ENCODE assay signal across 26 cellular contexts in the genomic region with DNA sequence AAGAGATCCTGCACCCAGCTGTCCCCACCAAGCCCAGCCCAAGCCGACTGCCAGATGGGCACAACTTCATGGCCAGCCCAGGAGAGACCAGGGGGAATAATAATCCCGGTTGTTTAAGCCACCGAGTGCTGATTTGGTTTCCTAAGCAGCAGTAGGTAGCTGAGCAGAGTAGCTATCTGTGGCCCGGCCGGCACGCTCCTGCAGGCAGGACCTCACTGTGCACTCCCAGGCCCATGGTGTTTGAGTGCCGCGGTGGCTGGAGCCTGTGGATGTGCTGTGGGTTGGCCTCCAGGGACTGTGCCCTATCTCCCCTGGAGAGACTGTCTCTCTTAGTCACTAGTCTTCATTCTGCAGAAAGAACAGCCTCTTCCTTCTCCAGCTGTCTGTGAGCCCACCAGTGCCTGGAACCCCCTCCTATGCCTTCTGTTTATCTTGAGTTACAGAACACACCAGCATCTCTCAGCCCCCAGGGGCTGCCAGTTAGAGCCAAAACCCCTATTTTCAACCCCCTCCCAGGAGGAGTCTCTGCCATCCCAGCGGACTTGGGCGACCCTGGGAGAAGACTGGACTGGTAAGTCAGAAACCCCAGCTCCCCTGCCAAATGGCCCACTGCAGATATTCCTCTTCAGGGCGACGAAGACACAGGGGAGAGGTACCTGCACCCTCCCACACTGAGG.
A peak's percentile ranks its signal among the peaks of the same experiment; 100 is the strongest.
DNase-seq lines count a peak whose midpoint lies in the region; TF ChIP-seq lines count a peak whose summit lies in the region.
"Had no signal": no experiment of that assay in that cellular context is flagged by ENCODE, and none has a peak within 500 bp of the region (broad histone marks: within the 10 kb centered on the region; RNA-seq: fewer than 3 reads in every experiment).

No MANE protein-coding gene starts in this region.

- H3K9me3 Mint-ChIP-seq in endodermal cell: no peaks in the 10 kb centered on the region
- H3K9me3 Mint-ChIP-seq: activated naive CD4-positive, alpha-beta T cell treated with anti-CD3 and anti-CD28 coated beads, Interleukin-2, amount 50 U/mL, for 24 hours; activated T-helper 2 cell treated with anti-CD3 and anti-CD28 coated beads, Interferon-gamma antibody, Interleukin-2, Interleukin-4, amounts not matched to agents 10 μg/mL and 5 μg/mL and 100 μg/mL, durations not matched to agents 14 hours and 24 hours and 36 hours; CD4-positive, CD25-positive, alpha-beta regulatory T cell had no signal

- H3K27me3 Mint-ChIP-seq in endodermal cell (ENCODE audit: insufficient read depth): no peaks in the 10 kb centered on the region
- H3K27me3 Mint-ChIP-seq: activated naive CD4-positive, alpha-beta T cell treated with anti-CD3 and anti-CD28 coated beads, Interleukin-2, amount 50 U/mL, for 24 hours; CD4-positive, CD25-positive, alpha-beta regulatory T cell had no signal

- intact Hi-C loops in spleen (cut with DNase I; ENCODE audit: low total_unique reads): no loop called here

- WGBS in endodermal cell (ENCODE audit: insufficient coverage in 1 of 2, insufficient read length in 1 of 2), 2 experiments: 75 to 92% methylated on average over 9 to 12 of the region's 12 CpGs
- WGBS in spleen, 5 donors: 80 to 94% (median 91%) methylated on average over 11 to 12 of the region's 12 CpGs

- TF ChIP-seq CTCF in endodermal cell (conservative IDR thresholded peaks at IDR 0.05): peak; percentile 13
- no peak for TF ChIP-seq CTCF in spleen (IDR thresholded peaks at IDR 0.05 in 8 of 11, conservative IDR thresholded peaks at IDR 0.05 in 3 of 11)

- DNase-seq in NCI-H2171 treated with DMSO at 0.1 percent for 48 hours (lab: John Stamatoyannopoulos, UW) (peak; percentile 69), NCI-H2171 (lab: John Stamatoyannopoulos, UW) (no peak), NCI-H524 (lab: John Stamatoyannopoulos, UW) (peak; percentile 84 to 95), endodermal cell (peak; percentile 82), spleen (peak; percentile 56), NCI-H446 treated with DMSO at 0.1 percent for 48 hours (lab: John Stamatoyannopoulos, UW) (no peak), T-helper 1 cell (no peak)
- no peak for DNase-seq in activated CD4-positive, alpha-beta T cell treated with anti-CD3 and anti-CD28 coated beads for 1 hour
- DNase-seq: activated CD4-positive, alpha-beta T cell treated with anti-CD3 and anti-CD28 coated beads for 4 hours; activated CD8-positive, alpha-beta T cell treated with anti-CD3 and anti-CD28 coated beads, Interleukin-2, amount 10 ng/mL, durations not matched to agents 7 days and 5 days; amniotic stem cell; Calu3; CD4-positive, CD25-positive, alpha-beta regulatory T cell; heart right ventricle; Karpas-422; lower lobe of right lung; PC-9; Right ventricle myocardium superior; stimulated activated CD4-positive, alpha-beta T cell treated with anti-CD3 and anti-CD28 coated beads, Interleukin-1b, Interleukin-23, amount 100 ng/mL, for 48 hours; stimulated activated naive CD8-positive, alpha-beta T cell treated with anti-CD3 and anti-CD28 coated beads, Interleukin-15, Interleukin-2, amounts not matched to agents 100 U/mL and 50 U/mL, for 24 hours; upper lobe of right lung had no signal

- H3K36me3 Mint-ChIP-seq in endodermal cell (ENCODE audit: low read depth): no peaks in the 10 kb centered on the region
- H3K36me3 Mint-ChIP-seq: activated naive CD4-positive, alpha-beta T cell treated with anti-CD3 and anti-CD28 coated beads, Interleukin-2, amount 50 U/mL, for 24 hours; CD4-positive, CD25-positive, alpha-beta regulatory T cell had no signal

- no peak overlapping the region for H3K9ac ChIP-seq in endodermal cell (ENCODE audit: extremely low read depth, low read length, poor library complexity, severe bottlenecking)

- no peaks in the 10 kb centered on the region for H3K9me3 ChIP-seq in endodermal cell (ENCODE audit: control insufficient read depth, low read length)
- no peaks in the 10 kb centered on the region for H3K9me3 ChIP-seq in spleen
- H3K9me3 ChIP-seq: breast epithelium, heart right ventricle, lower lobe of right lung, right atrium auricular region, upper lobe of right lung had no signal

- TF ChIP-seq POLR2A in spleen (IDR thresholded peaks at IDR 0.05): no peak

- H3K4me3 Mint-ChIP-seq in endodermal cell: peak overlapping the region; percentile 24
- H3K4me3 Mint-ChIP-seq: activated CD8-positive, alpha-beta T cell treated with anti-CD3 and anti-CD28 coated beads, Interleukin-2, amount 10 ng/mL, durations not matched to agents 7 days and 5 days; activated naive CD4-positive, alpha-beta T cell treated with anti-CD3 and anti-CD28 coated beads, Interleukin-2, amount 50 U/mL, for 24 hours; CD4-positive, CD25-positive, alpha-beta regulatory T cell had no signal

- H3K4me1 ChIP-seq in endodermal cell (ENCODE audit: control insufficient read depth, insufficient read depth, low read length) (peaks cover 5% of the 10 kb centered on the region), spleen (peaks cover 0 to 8% (median 0%) of the 10 kb centered on the region in 6 donors)
- H3K4me1 ChIP-seq: breast epithelium, heart right ventricle, lower lobe of right lung, right atrium auricular region, upper lobe of right lung had no signal

- H3K36me3 ChIP-seq in endodermal cell (ENCODE audit: control insufficient read depth, insufficient read depth, low read length): no peaks in the 10 kb centered on the region
- no peaks in the 10 kb centered on the region for H3K36me3 ChIP-seq in spleen
- H3K36me3 ChIP-seq: breast epithelium, heart right ventricle, lower lobe of right lung, right atrium auricular region, upper lobe of right lung had no signal

- peak overlapping the region; percentile 84 for H3K27ac Mint-ChIP-seq in endodermal cell
- H3K27ac Mint-ChIP-seq: activated CD8-positive, alpha-beta T cell treated with anti-CD3 and anti-CD28 coated beads, Interleukin-2, amount 10 ng/mL, durations not matched to agents 7 days and 5 days; activated T-helper 2 cell treated with anti-CD3 and anti-CD28 coated beads, Interferon-gamma antibody, Interleukin-2, Interleukin-4, amounts not matched to agents 10 μg/mL and 5 μg/mL and 100 μg/mL, durations not matched to agents 14 hours and 24 hours and 36 hours had no signal

- H3K4me1 Mint-ChIP-seq in endodermal cell: peaks cover 38% of the 10 kb centered on the region
- H3K4me1 Mint-ChIP-seq: activated naive CD4-positive, alpha-beta T cell treated with anti-CD3 and anti-CD28 coated beads, Interleukin-2, amount 50 U/mL, for 24 hours had no signal

- H3K4me3 ChIP-seq in endodermal cell (ENCODE audit: low read length): no peak overlapping the region
- H3K4me3 ChIP-seq in spleen: no peak overlapping the region
- H3K4me3 ChIP-seq: breast epithelium, heart right ventricle, lower lobe of right lung, PC-9, right atrium auricular region, smooth muscle cell, upper lobe of right lung had no signal

- H3K27me3 ChIP-seq in endodermal cell (ENCODE audit: control insufficient read depth, insufficient read depth, low read length, poor library complexity, severe bottlenecking) (no peaks in the 10 kb centered on the region), spleen (replicated peaks in 1 of 7) (no peaks in the 10 kb centered on the region)
- H3K27me3 ChIP-seq: right atrium auricular region had no signal

- H3K27ac ChIP-seq in endodermal cell (ENCODE audit: low read depth, low read length): peak overlapping the region; percentile 89
- H3K27ac ChIP-seq in spleen: no peak overlapping the region
- H3K27ac ChIP-seq: breast epithelium, heart right ventricle, lower lobe of right lung, PC-9, right atrium auricular region, upper lobe of right lung had no signal

Comparison
In these comparisons a context has a peak if more than half of its experiments do, and no peak if none do; other contexts are left out.
1. DNase-seq: peak in NCI-H2171 treated with DMSO at 0.1 percent for 48 hours (single experiment), NCI-H524 (2 of 2), endodermal cell (single experiment) and spleen (single experiment); none in NCI-H2171 (single experiment), NCI-H446 treated with DMSO at 0.1 percent for 48 hours (single experiment), activated CD4-positive, alpha-beta T cell treated with anti-CD3 and anti-CD28 coated beads for 1 hour (single experiment) and T-helper 1 cell (0 of 5).